ENCODE assay signal across 15 cellular contexts in genomic region chr2:207042155-207042554, GRCh38.
DNase-seq lines count a peak whose midpoint lies in the region; ATAC-seq and TF ChIP-seq lines count a peak whose summit lies in the region.
"Had no signal": no experiment of that assay in that cellular context is flagged by ENCODE, and none has a peak within 500 bp of the region (broad histone marks: within the 10 kb centered on the region; RNA-seq: fewer than 3 reads in every experiment).

No MANE protein-coding gene starts in this region.

- H3K27me3 Mint-ChIP-seq in osteocyte (ENCODE audit: unreplicated experiment) (no peaks in the 10 kb centered on the region), HFFc6 (ENCODE audit: insufficient read depth) (peaks cover 4% of the 10 kb centered on the region; the same call in 1 of the 2 replicates), natural killer cell (ENCODE audit: low read depth in 2 of 2) (peaks cover 13 to 57% of the 10 kb centered on the region in 2 donors)

- POLR2A ChIA-PET in AG04450 (lab: Yijun Ruan, JAX): no interaction called here

- no peaks in the 10 kb centered on the region for H3K9me3 Mint-ChIP-seq in osteocyte (ENCODE audit: unreplicated experiment)
- no peaks in the 10 kb centered on the region for H3K9me3 Mint-ChIP-seq in HFFc6
- H3K9me3 Mint-ChIP-seq in natural killer cell: no peaks in the 10 kb centered on the region
- H3K9me3 Mint-ChIP-seq: neural crest cell had no signal

- H3K27ac Mint-ChIP-seq in osteocyte (ENCODE audit: unreplicated experiment): peak overlapping the region; percentile 66
- H3K27ac Mint-ChIP-seq in HFFc6: no peak overlapping the region
- no peak overlapping the region for H3K27ac Mint-ChIP-seq in natural killer cell

- intact Hi-C loops in esophagus muscularis mucosa (cut with DNase I) (no loop called here), natural killer cell (cut with micrococcal nuclease) (no loop called here)

- H3K27ac ChIP-seq in AG04450 (ENCODE audit: low read depth, low read length): no peak overlapping the region
- H3K27ac ChIP-seq in esophagus muscularis mucosa (replicated peaks in 1 of 4): peak overlapping the region in 3 of 4 donors; percentile 19 to 38 (median 35)
- H3K27ac ChIP-seq: brain microvascular endothelial cell, foreskin keratinocyte, RWPE1 had no signal

- DNase-seq in AG04450 (ENCODE audit: low read depth, low spot score): peak; percentile 10
- peak; percentile 30 for DNase-seq in NCI-H748 treated with DMSO at 0.1 percent for 48 hours (lab: John Stamatoyannopoulos, UW)
- no peak for DNase-seq in esophagus muscularis mucosa (ENCODE audit: extremely low spot score)
- no peak for DNase-seq in osteocyte (ENCODE audit: extremely low spot score, unreplicated experiment)
- no peak for DNase-seq in HFFc6
- DNase-seq in stimulated activated CD4-positive, alpha-beta T cell treated with anti-CD3 and anti-CD28 coated beads, Interleukin-2, amount 100 ng/mL, for 24 hours: no peak
- DNase-seq in NCI-H146 treated with DMSO at 0.1 percent for 48 hours (lab: John Stamatoyannopoulos, UW; ENCODE audit: unreplicated experiment): no peak
- DNase-seq in natural killer cell: no peak
- DNase-seq: activated effector memory CD4-positive, alpha-beta T cell treated with anti-CD3 and anti-CD28 coated beads, Interleukin-2, amount 50 U/mL, for 16 hours; brain microvascular endothelial cell; foreskin keratinocyte; mammary epithelial cell; NK-92 treated with Interleukin-12 subunit alpha and Interleukin-12 subunit beta, amount 100 ng/mL, for 24 hours had no signal

- H3K36me3 Mint-ChIP-seq in osteocyte (ENCODE audit: unreplicated experiment) (no peaks in the 10 kb centered on the region), HFFc6 (ENCODE audit: low read depth) (no peaks in the 10 kb centered on the region), natural killer cell (no peaks in the 10 kb centered on the region)

- peaks cover 30% of the 10 kb centered on the region for H3K4me1 Mint-ChIP-seq in osteocyte (ENCODE audit: unreplicated experiment)
- H3K4me1 Mint-ChIP-seq in HFFc6 (ENCODE audit: low read depth): peaks cover 18% of the 10 kb centered on the region
- H3K4me1 Mint-ChIP-seq in natural killer cell: peaks cover 7% of the 10 kb centered on the region in 2 donors

- H3K4me1 ChIP-seq in esophagus muscularis mucosa: peaks cover 6 to 32% (median 19%) of the 10 kb centered on the region in 4 donors
- H3K4me1 ChIP-seq: foreskin keratinocyte had no signal

- no peaks in the 10 kb centered on the region for H3K36me3 ChIP-seq in esophagus muscularis mucosa
- H3K36me3 ChIP-seq: brain microvascular endothelial cell had no signal

- WGBS in esophagus muscularis mucosa: 55% methylated on average over 5 of the region's 5 CpGs

- CTCF ChIA-PET in AG04450 (lab: Charles Lee): no interaction called here

- H3K9me3 ChIP-seq in AG04450 (ENCODE audit: control insufficient read depth, insufficient read depth, low read length): no peaks in the 10 kb centered on the region
- no peaks in the 10 kb centered on the region for H3K9me3 ChIP-seq in esophagus muscularis mucosa

- TF ChIP-seq POLR2A in esophagus muscularis mucosa (IDR thresholded peaks at IDR 0.05; ENCODE audit: low read depth): no peak

- no peak for ATAC-seq in natural killer cell
- ATAC-seq: foreskin keratinocyte had no signal

- H3K4me3 Mint-ChIP-seq in osteocyte (ENCODE audit: unreplicated experiment) (peak overlapping the region; percentile 53), HFFc6 (no peak overlapping the region), natural killer cell (no peak overlapping the region)

- H3K4me3 ChIP-seq in AG04450 (ENCODE audit: low read depth, low read length) (no peak overlapping the region), esophagus muscularis mucosa (peak overlapping the region in 3 of 4 donors; percentile 5 to 45 (median 21))

- no peak for TF ChIP-seq EP300 in esophagus muscularis mucosa (IDR thresholded peaks at IDR 0.05)

- no peak for TF ChIP-seq CTCF in AG04450 (IDR thresholded peaks at IDR 0.05; ENCODE audit: low read depth, low read length)
- no peak for TF ChIP-seq CTCF in esophagus muscularis mucosa (IDR thresholded peaks at IDR 0.05)
- TF ChIP-seq CTCF in osteocyte (IDR thresholded peaks at IDR 0.05): peak; percentile 24
- TF ChIP-seq CTCF in HFFc6 (IDR thresholded peaks at IDR 0.05): no peak
- no peak for TF ChIP-seq CTCF in natural killer cell (IDR thresholded peaks at IDR 0.05)

- H3K27me3 ChIP-seq in AG04450 (ENCODE audit: control insufficient read depth, insufficient read depth, low read length) (no peaks in the 10 kb centered on the region), esophagus muscularis mucosa (no peaks in the 10 kb centered on the region)
- H3K27me3 ChIP-seq: brain microvascular endothelial cell, foreskin keratinocyte had no signal

Comparison
In these comparisons a context has a peak if more than half of its experiments do, and no peak if none do; other contexts are left out.
1. DNase-seq: peak in AG04450 (single experiment) and NCI-H748 treated with DMSO at 0.1 percent for 48 hours (single experiment); none in esophagus muscularis mucosa (single experiment), osteocyte (single experiment), HFFc6 (single experiment), stimulated activated CD4-positive, alpha-beta T cell treated with anti-CD3 and anti-CD28 coated beads, Interleukin-2, amount 100 ng/mL, for 24 hours (0 of 2), NCI-H146 treated with DMSO at 0.1 percent for 48 hours (single experiment) and natural killer cell (single experiment).